In genomic region chr17:78879679-78880186, GRCh38 we compare ENCODE assay signal across 8 cellular contexts. TPM values are rescaled to one million over a fixed set of nuclear protein-coding genes. Genes with fewer than 3 reads are reported as not detected.
DNase-seq lines count a peak whose midpoint lies in the region; ATAC-seq and TF ChIP-seq lines count a peak whose summit lies in the region.

No MANE protein-coding gene starts in this region.

- H3K27ac ChIP-seq in gastroesophageal sphincter (peak overlapping the region; percentile 40 to 97 (median 92)), sigmoid colon (peak overlapping the region; percentile 87 to 90 (median 88))

- intact Hi-C loops in sigmoid colon (cut with DNase I), result no loop called here

- H3K27me3 ChIP-seq in H7 (ENCODE audit: control insufficient read depth, insufficient read depth, low read length), result no peaks in the 10 kb centered on the region
- H3K27me3 ChIP-seq in gastroesophageal sphincter, result no peaks in the 10 kb centered on the region
- no peaks in the 10 kb centered on the region for H3K27me3 ChIP-seq in sigmoid colon

- TF ChIP-seq POLR2A in gastroesophageal sphincter (IDR thresholded peaks at IDR 0.05) (peak in 1 of 2 donors; percentile 25), sigmoid colon (IDR thresholded peaks at IDR 0.05) (no peak)

- H3K9me3 ChIP-seq in gastroesophageal sphincter, result no peaks in the 10 kb centered on the region
- H3K9me3 ChIP-seq in sigmoid colon, result no peaks in the 10 kb centered on the region

- no peak for TF ChIP-seq EP300 in gastroesophageal sphincter (IDR thresholded peaks at IDR 0.05)
- TF ChIP-seq EP300 in sigmoid colon (IDR thresholded peaks at IDR 0.05), result peak in 1 of 4 donors; percentile 27

- peaks cover 3 to 100% (median 70%) of the 10 kb centered on the region in 3 donors for H3K4me1 ChIP-seq in gastroesophageal sphincter
- H3K4me1 ChIP-seq in sigmoid colon, result peaks cover 0 to 96% (median 91%) of the 10 kb centered on the region in 4 donors

- ATAC-seq in gastroesophageal sphincter (peak; percentile 29), GM21786 (IDR thresholded peaks at IDR 0.05; ENCODE audit: unreplicated experiment) (no peak), GM18520 (IDR thresholded peaks at IDR 0.05; ENCODE audit: unreplicated experiment) (no peak), HG02678 (IDR thresholded peaks at IDR 0.05; ENCODE audit: unreplicated experiment) (no peak)

- 7 to 18% methylated on average over 2 to 11 of the region's 26 CpGs for whole genome bisulfite sequencing in gastroesophageal sphincter (ENCODE audit: low coverage in 1 of 2), 2 donors
- 49 to 72% methylated on average over 26 of the region's 26 CpGs for WGBS in sigmoid colon, 2 donors

- H3K36me3 ChIP-seq in H7 (replicated peaks; ENCODE audit: control insufficient read depth, insufficient read depth, low read length) (no peaks in the 10 kb centered on the region), gastroesophageal sphincter (no peaks in the 10 kb centered on the region), sigmoid colon (no peaks in the 10 kb centered on the region)

- H3K4me3 ChIP-seq in H7 (ENCODE audit: insufficient read depth, low read depth, low read length), result no peak overlapping the region
- peak overlapping the region in 1 of 2 donors; percentile 41 for H3K4me3 ChIP-seq in gastroesophageal sphincter
- peak overlapping the region in 3 of 4 donors; percentile 7 to 11 (median 8) for H3K4me3 ChIP-seq in sigmoid colon

- peak; percentile 54 for DNase-seq in H7
- peak; percentile 26 to 27 for DNase-seq in activated T-cell treated with anti-CD3 and anti-CD28 coated beads, Interleukin-2, amount 50 U/mL, for 48 hours
- peak; percentile 94 for DNase-seq in sigmoid colon
- no peak for DNase-seq in KG1 (lab: John Stamatoyannopoulos, UW)

- TF ChIP-seq CTCF in gastroesophageal sphincter (IDR thresholded peaks at IDR 0.05) (peak in 2 of 4 experiments; percentile 20 to 23), sigmoid colon (IDR thresholded peaks at IDR 0.05) (no peak)

RNA-seq across cellular contexts. Expression of gene CEP295NL, which starts 23.3 kb away (rescaled TPM):
- total RNA-seq in H7 (2014; rRNA removed; shearing (Covaris generic)), result 0.07 TPM in 1 of 2 replicates, not detected in the other
- total RNA-seq in gastroesophageal sphincter (1 to 10 TPM; 1.6 to 9.0 (median 3.8) TPM), sigmoid colon (10 to 100 TPM in 1 of 4 donors, 1 to 10 TPM in 3; 1.3 to 13.8 (median 2.3) TPM)
- polyA plus RNA-seq in sigmoid colon, result under 1 TPM in 1 of 3 donors, not detected in 2; 0.89 TPM

RNA-seq across cellular contexts. Expression of gene USP36, which starts 39.1 kb away (rescaled TPM):
- 24.6 and 32.8 TPM in 2 replicates for total RNA-seq in H7 (2014; rRNA removed; shearing (Covaris generic))
- total RNA-seq in gastroesophageal sphincter (10 to 100 TPM; 26.6 to 44.0 (median 34.6) TPM), sigmoid colon (10 to 100 TPM; 18.5 to 49.3 (median 35.9) TPM)
- polyA plus RNA-seq in sigmoid colon, result 10 to 100 TPM in 2 of 3 donors, 1 to 10 TPM in 1; 6.7 to 28.6 (median 13.8) TPM

RNA-seq across cellular contexts. Expression of gene TIMP2, which starts 45.5 kb away (rescaled TPM):
- 12.3 and 13.9 TPM in 2 replicates for total RNA-seq in H7 (2014; rRNA removed; shearing (Covaris generic))
- total RNA-seq in gastroesophageal sphincter (100 to 1,000 TPM; 172 to 315 (median 211) TPM), sigmoid colon (100 to 1,000 TPM; 142 to 227 (median 151) TPM)
- polyA plus RNA-seq in sigmoid colon, result 10 to 100 TPM; 16.4 to 58.8 (median 47.4) TPM
